1 cellular context compared by ENCODE assay signal in genomic region chr1:182408435-182409070, GRCh38.
TF ChIP-seq lines count a peak whose summit lies in the region.

No MANE protein-coding gene starts in this region.

TF ChIP-seq in WTC11, 78 proteins besides CTCF, POLR2A, EP300 and RAD21 (continued from another document):
- no peak for TF ChIP-seq SMAD4 (CRISPR knock-in tag; IDR thresholded peaks at IDR 0.05)
- TF ChIP-seq ATF3 (CRISPR knock-in tag; conservative IDR thresholded peaks at IDR 0.05), result no peak
- TF ChIP-seq CBFB (CRISPR knock-in tag; IDR thresholded peaks at IDR 0.05; ENCODE audit: low read depth), result no peak
- no peak for TF ChIP-seq FOXK1 (CRISPR knock-in tag; IDR thresholded peaks at IDR 0.05)
- no peak for TF ChIP-seq MLX (CRISPR knock-in tag; IDR thresholded peaks at IDR 0.05)
- no peak for TF ChIP-seq ATF6 (CRISPR knock-in tag; IDR thresholded peaks at IDR 0.05)
- TF ChIP-seq ZNF532 (CRISPR knock-in tag; IDR thresholded peaks at IDR 0.05; ENCODE audit: borderline replicate concordance), result no peak
